ENCODE assay signal across 1 cellular context in the genomic region with DNA sequence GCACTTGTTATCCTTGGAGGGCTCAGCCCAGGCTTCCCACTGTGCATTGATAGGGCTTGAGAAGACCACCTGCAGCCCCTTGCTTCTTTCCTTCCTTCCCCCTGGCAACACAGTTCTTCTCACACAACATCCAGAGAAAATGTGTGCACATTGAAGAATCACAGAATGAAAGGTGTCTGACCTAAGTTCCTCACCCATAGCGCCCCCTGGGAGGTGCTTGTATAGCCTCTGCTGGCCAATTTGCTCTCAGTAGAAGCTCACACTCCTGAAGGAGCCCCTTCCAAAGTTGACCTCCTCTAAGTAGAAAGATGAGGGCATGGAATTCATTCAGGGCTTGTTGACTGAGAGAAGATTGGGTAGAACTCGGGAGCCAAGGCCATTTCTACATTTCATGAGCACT.
TF ChIP-seq lines count a peak whose summit lies in the region.

No MANE protein-coding gene starts in this region.

TF ChIP-seq in H1, 55 proteins besides CTCF, POLR2A, EP300 and RAD21:
- TF ChIP-seq GABPA (IDR thresholded peaks at IDR 0.05; ENCODE audit: borderline replicate concordance, insufficient read depth, low read length) (no peak), TBP (IDR thresholded peaks at IDR 0.05; ENCODE audit: low read depth, low read length) (no peak), KDM4A (IDR thresholded peaks at IDR 0.05; ENCODE audit: low read depth, low read length, severe bottlenecking) (no peak), CREB1 (IDR thresholded peaks at IDR 0.05) (no peak), CHD2 (IDR thresholded peaks at IDR 0.05; ENCODE audit: low read length) (no peak), RFX5 (IDR thresholded peaks at IDR 0.05; ENCODE audit: borderline replicate concordance, low read depth, low read length) (no peak), CBX8 (IDR thresholded peaks at IDR 0.05; ENCODE audit: borderline replicate concordance, low read depth, low read length) (no peak), MAFK (IDR thresholded peaks at IDR 0.05; ENCODE audit: low read depth, low read length) (no peak), EGR1 (IDR thresholded peaks at IDR 0.05; ENCODE audit: borderline replicate concordance, low read depth, low read length) (no peak), KDM5A (IDR thresholded peaks at IDR 0.05; ENCODE audit: low read length) (no peak), CTBP2 (IDR thresholded peaks at IDR 0.05; ENCODE audit: borderline replicate concordance, insufficient read depth, insufficient read length, low read length) (no peak)
TF ChIP-seq in H1: peak in this region for 0.
